In genomic region chr5:134151723-134152122, GRCh38 we compare ENCODE assay signal across 20 cellular contexts. TPM values are rescaled to one million over a fixed set of nuclear protein-coding genes. Genes with fewer than 3 reads are reported as not detected.
DNase-seq lines count a peak whose midpoint lies in the region; ATAC-seq and TF ChIP-seq lines count a peak whose summit lies in the region.
"Had no signal": no experiment of that assay in that cellular context is flagged by ENCODE, and none has a peak within 500 bp of the region (broad histone marks: within the 10 kb centered on the region; RNA-seq: fewer than 3 reads in every experiment).

No MANE protein-coding gene starts in this region.

- DNase-seq in right atrium auricular region (ENCODE audit: low spot score) (peak; percentile 28), heart right ventricle (no peak), WTC11 (ENCODE audit: low spot score) (no peak), substantia nigra (lab: John Stamatoyannopoulos, UW) (no peak), erythroblast (lab: John Stamatoyannopoulos, UW) (no peak)
- no peak for DNase-seq in effector memory CD4-positive, alpha-beta T cell
- no peak for DNase-seq in activated T-helper 1 cell treated with anti-CD3 and anti-CD28 coated beads, Interleukin-12 subunit alpha, Interleukin-12 subunit beta, Interleukin-2, Interleukin-4 antibody, amounts not matched to agents 30 ng/mL and 10 ng/mL and 1 ng/mL, durations not matched to agents 14 hours and 24 hours and 36 hours (ENCODE audit: low spot score)
- DNase-seq: activated CD8-positive, alpha-beta memory T cell treated with anti-CD3 and anti-CD28 coated beads for 24 hours; activated effector memory CD4-positive, alpha-beta T cell treated with Interleukin-2 at 50 U/mL for 16 hours; Caco-2; foreskin melanocyte; mesenchymal stem cell; MM.1S; NCI-H1694 treated with DMSO at 0.1 percent for 48 hours; NCI-H774; nephron progenitor cell; Right ventricle myocardium superior; testis had no signal

- H3K4me3 ChIP-seq in right atrium auricular region (no peak overlapping the region), heart right ventricle (no peak overlapping the region)
- no peak overlapping the region for H3K4me3 ChIP-seq in effector memory CD4-positive, alpha-beta T cell (ENCODE audit: insufficient read depth, low read depth, low read length, poor library complexity, severe bottlenecking)
- H3K4me3 ChIP-seq: coronary artery, prostate gland, testis had no signal

- CTCF ChIA-PET in WTC11 (lab: Charles Lee): interaction anchor here (1.9 to 3.5 kb wide), 2 partner anchors 11 to 112 kb away, joined by 9 to 16 read pairs; no protein-coding TSS in a partner anchor

- no peaks in the 10 kb centered on the region for H3K27me3 Mint-ChIP-seq in WTC11 (ENCODE audit: low read depth)
- H3K27me3 Mint-ChIP-seq in activated T-helper 1 cell treated with anti-CD3 and anti-CD28 coated beads, Interleukin-12 subunit alpha, Interleukin-12 subunit beta, Interleukin-2, Interleukin-4 antibody, amounts not matched to agents 30 ng/mL and 10 ng/mL and 1 ng/mL, durations not matched to agents 14 hours and 24 hours and 36 hours (ENCODE audit: insufficient read depth): no peaks in the 10 kb centered on the region

- 91 to 94% methylated on average over 3 of the region's 3 CpGs for WGBS in heart right ventricle, 2 donors

- H3K36me3 ChIP-seq in right atrium auricular region: peaks cover 78% of the 10 kb centered on the region
- H3K36me3 ChIP-seq in heart right ventricle: peaks cover 0 to 100% (median 45%) of the 10 kb centered on the region in 9 donors
- peaks cover 36% of the 10 kb centered on the region for H3K36me3 ChIP-seq in effector memory CD4-positive, alpha-beta T cell (ENCODE audit: control insufficient read depth, insufficient read depth, low read length)
- H3K36me3 ChIP-seq: prostate gland had no signal

- 0 out of 2 replicates have a peak overlapping the region, but pooled peaks have one; percentile 38 for H3K27ac Mint-ChIP-seq in WTC11
- no peak overlapping the region for H3K27ac Mint-ChIP-seq in activated T-helper 1 cell treated with anti-CD3 and anti-CD28 coated beads, Interleukin-12 subunit alpha, Interleukin-12 subunit beta, Interleukin-2, Interleukin-4 antibody, amounts not matched to agents 30 ng/mL and 10 ng/mL and 1 ng/mL, durations not matched to agents 14 hours and 24 hours and 36 hours
- H3K27ac Mint-ChIP-seq: nephron progenitor cell had no signal

- TF ChIP-seq CTCF in right atrium auricular region (IDR thresholded peaks at IDR 0.05): no peak
- no peak for TF ChIP-seq CTCF in heart right ventricle (IDR thresholded peaks at IDR 0.05)
- TF ChIP-seq CTCF in WTC11 (IDR thresholded peaks at IDR 0.05): no peak

- POLR2A ChIA-PET in WTC11 (lab: Charles Lee): interaction anchor here (0.5 kb wide), 1 partner anchor 436 kb away, joined by 3 read pairs; no protein-coding TSS in a partner anchor

- H3K36me3 Mint-ChIP-seq in WTC11: peaks cover 35% of the 10 kb centered on the region
- peaks cover 49% of the 10 kb centered on the region for H3K36me3 Mint-ChIP-seq in activated T-helper 1 cell treated with anti-CD3 and anti-CD28 coated beads, Interleukin-12 subunit alpha, Interleukin-12 subunit beta, Interleukin-2, Interleukin-4 antibody, amounts not matched to agents 30 ng/mL and 10 ng/mL and 1 ng/mL, durations not matched to agents 14 hours and 24 hours and 36 hours (ENCODE audit: low read depth)

- ATAC-seq in heart right ventricle (no peak), WTC11 (no peak)

- no peak for TF ChIP-seq POLR2A in erythroblast (IDR thresholded peaks at IDR 0.05; ENCODE audit: low read length)

- intact Hi-C loops in heart right ventricle (cut with DNase I): no loop called here
- intact Hi-C loops in activated T-helper 1 cell treated with anti-CD3 and anti-CD28 coated beads, Interleukin-12 subunit alpha, Interleukin-12 subunit beta, Interleukin-2, Interleukin-4 antibody, amounts not matched to agents 30 ng/mL and 10 ng/mL and 1 ng/mL, durations not matched to agents 14 hours and 24 hours and 36 hours (cut with micrococcal nuclease): no loop called here

- H3K27me3 ChIP-seq in right atrium auricular region (no peaks in the 10 kb centered on the region), heart right ventricle (no peaks in the 10 kb centered on the region)
- H3K27me3 ChIP-seq in effector memory CD4-positive, alpha-beta T cell (replicated peaks; ENCODE audit: control insufficient read depth, insufficient read depth, low read length, poor library complexity, severe bottlenecking): no peaks in the 10 kb centered on the region
- H3K27me3 ChIP-seq: testis had no signal

- H3K4me1 ChIP-seq in right atrium auricular region (peaks cover 0 to 27% of the 10 kb centered on the region in 2 donors), heart right ventricle (peaks cover 4 to 47% (median 29%) of the 10 kb centered on the region in 9 donors)
- peaks cover 21% of the 10 kb centered on the region for H3K4me1 ChIP-seq in effector memory CD4-positive, alpha-beta T cell (ENCODE audit: control insufficient read depth, insufficient read depth, low read length, poor library complexity, severe bottlenecking)
- H3K4me1 ChIP-seq: Caco-2 had no signal

- H3K4me1 Mint-ChIP-seq in WTC11: no peaks in the 10 kb centered on the region
- H3K4me1 Mint-ChIP-seq in activated T-helper 1 cell treated with anti-CD3 and anti-CD28 coated beads, Interleukin-12 subunit alpha, Interleukin-12 subunit beta, Interleukin-2, Interleukin-4 antibody, amounts not matched to agents 30 ng/mL and 10 ng/mL and 1 ng/mL, durations not matched to agents 14 hours and 24 hours and 36 hours (ENCODE audit: low read depth): peaks cover 39% of the 10 kb centered on the region

- no peaks in the 10 kb centered on the region for H3K9me3 ChIP-seq in right atrium auricular region
- no peaks in the 10 kb centered on the region for H3K9me3 ChIP-seq in heart right ventricle
- H3K9me3 ChIP-seq in effector memory CD4-positive, alpha-beta T cell (ENCODE audit: control insufficient read depth, low read length): no peaks in the 10 kb centered on the region
- H3K9me3 ChIP-seq: Caco-2, prostate gland, testis had no signal

- H3K27ac ChIP-seq in right atrium auricular region (no peak overlapping the region), heart right ventricle (peak overlapping the region in 1 of 10 donors; percentile 61), substantia nigra (ENCODE audit: low read depth, low read length, poor library complexity, severe bottlenecking) (peak overlapping the region; percentile 38)
- peak overlapping the region; percentile 0 for H3K27ac ChIP-seq in effector memory CD4-positive, alpha-beta T cell (ENCODE audit: insufficient read depth, low read length, poor library complexity, severe bottlenecking)
- H3K27ac ChIP-seq: coronary artery, prostate gland had no signal

- H3K9me3 Mint-ChIP-seq in WTC11: no peaks in the 10 kb centered on the region
- no peaks in the 10 kb centered on the region for H3K9me3 Mint-ChIP-seq in activated T-helper 1 cell treated with anti-CD3 and anti-CD28 coated beads, Interleukin-12 subunit alpha, Interleukin-12 subunit beta, Interleukin-2, Interleukin-4 antibody, amounts not matched to agents 30 ng/mL and 10 ng/mL and 1 ng/mL, durations not matched to agents 14 hours and 24 hours and 36 hours
- H3K9me3 Mint-ChIP-seq: nephron progenitor cell had no signal

- no peak overlapping the region for H3K4me3 Mint-ChIP-seq in WTC11
- no peak overlapping the region for H3K4me3 Mint-ChIP-seq in activated T-helper 1 cell treated with anti-CD3 and anti-CD28 coated beads, Interleukin-12 subunit alpha, Interleukin-12 subunit beta, Interleukin-2, Interleukin-4 antibody, amounts not matched to agents 30 ng/mL and 10 ng/mL and 1 ng/mL, durations not matched to agents 14 hours and 24 hours and 36 hours
- H3K4me3 Mint-ChIP-seq: nephron progenitor cell had no signal

TF ChIP-seq in WTC11, 78 proteins besides CTCF, POLR2A, EP300 and RAD21 (continues in another document):
- TF ChIP-seq PRRX2 (CRISPR knock-in tag; IDR thresholded peaks at IDR 0.05): no peak
- no peak for TF ChIP-seq NR1H2 (CRISPR knock-in tag; IDR thresholded peaks at IDR 0.05)
- TF ChIP-seq CREM (CRISPR knock-in tag; IDR thresholded peaks at IDR 0.05): no peak
- no peak for TF ChIP-seq FOXK1 (CRISPR knock-in tag; IDR thresholded peaks at IDR 0.05)
- TF ChIP-seq ESRRA (CRISPR knock-in tag; IDR thresholded peaks at IDR 0.05; ENCODE audit: borderline replicate concordance): no peak
- no peak for TF ChIP-seq ZSCAN18 (CRISPR knock-in tag; IDR thresholded peaks at IDR 0.05)
- no peak for TF ChIP-seq TEAD4 (CRISPR knock-in tag; IDR thresholded peaks at IDR 0.05)

RNA-seq across cellular contexts. Expression of gene SKP1, which starts 25.0 kb away (rescaled TPM):
- total RNA-seq in right atrium auricular region (100 to 1,000 TPM; 287 to 360 TPM), heart right ventricle (100 to 1,000 TPM; 424 to 543 (median 483) TPM), WTC11 (2021) (280 to 303 TPM (median 285 TPM) in 3 replicates)
- polyA plus RNA-seq in heart right ventricle: 100 to 1,000 TPM in 1 of 2 donors, 10 to 100 TPM in 1; 65.2 to 675 TPM
- total RNA-seq in activated T-helper 1 cell treated with anti-CD3 and anti-CD28 coated beads, Interleukin-12 subunit alpha, Interleukin-12 subunit beta, Interleukin-2, Interleukin-4 antibody, amounts not matched to agents 30 ng/mL and 10 ng/mL and 1 ng/mL, durations not matched to agents 14 hours and 24 hours and 36 hours: 259 and 265 TPM in 2 replicates

RNA-seq across cellular contexts. Expression of gene TCF7, which starts 37.2 kb away (rescaled TPM):
- total RNA-seq in right atrium auricular region (1 to 10 TPM; 1.3 to 1.7 TPM), heart right ventricle (1 to 10 TPM in 9 of 10 donors, under 1 TPM in 1; 0.42 to 5.9 (median 2.0) TPM), WTC11 (2021) (8.9 to 11.3 TPM (median 9.6 TPM) in 3 replicates)
- polyA plus RNA-seq in heart right ventricle: 1 to 10 TPM; 1.0 TPM
- 76.3 and 77.2 TPM in 2 replicates for total RNA-seq in activated T-helper 1 cell treated with anti-CD3 and anti-CD28 coated beads, Interleukin-12 subunit alpha, Interleukin-12 subunit beta, Interleukin-2, Interleukin-4 antibody, amounts not matched to agents 30 ng/mL and 10 ng/mL and 1 ng/mL, durations not matched to agents 14 hours and 24 hours and 36 hours

Comparison
In these comparisons a context has a peak if more than half of its experiments do, and no peak if none do; other contexts are left out.
1. H3K27ac ChIP-seq: peak in effector memory CD4-positive, alpha-beta T cell (single experiment) and substantia nigra (single experiment); none in right atrium auricular region (0 of 2).